Comparison of ENCODE assay signal across 2 cellular contexts in the genomic region with DNA sequence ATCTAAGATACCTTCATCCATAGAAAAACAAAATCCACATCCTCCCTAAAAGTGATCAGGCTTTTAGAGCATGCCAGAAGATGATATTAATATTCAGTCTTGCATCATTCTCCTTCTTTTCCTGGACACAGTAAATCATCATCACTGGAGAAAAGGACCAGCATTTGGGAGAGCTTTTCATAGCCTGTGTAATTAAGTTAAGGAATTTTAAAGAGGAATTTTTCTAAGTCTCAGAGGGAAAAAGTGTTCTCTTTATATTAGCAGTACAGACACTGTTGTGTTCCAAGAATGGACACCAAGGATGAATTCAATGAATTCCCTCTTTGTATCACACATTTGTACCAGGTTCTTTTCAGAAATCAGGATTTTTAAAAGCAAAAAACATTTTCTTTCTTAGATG.
TF ChIP-seq lines count a peak whose summit lies in the region.

No MANE protein-coding gene starts in this region.

TF ChIP-seq in IMR-90, 13 proteins besides CTCF, POLR2A, EP300 and RAD21:
- TF ChIP-seq CEBPB (IDR thresholded peaks at IDR 0.05; ENCODE audit: low read depth, low read length) (peak; percentile 34; the same call in 1 of the 2 replicates), RCOR1 (IDR thresholded peaks at IDR 0.05; ENCODE audit: insufficient replicate concordance, low read length) (no peak), BHLHE40 (IDR thresholded peaks at IDR 0.05; ENCODE audit: low read depth, low read length) (no peak)

TF ChIP-seq in GM23338, 12 proteins besides CTCF, POLR2A, EP300 and RAD21:
- no peak for TF ChIP-seq NANOG (IDR thresholded peaks at IDR 0.05; ENCODE audit: borderline replicate concordance)
